ENCODE assay signal across 8 cellular contexts in the genomic region with DNA sequence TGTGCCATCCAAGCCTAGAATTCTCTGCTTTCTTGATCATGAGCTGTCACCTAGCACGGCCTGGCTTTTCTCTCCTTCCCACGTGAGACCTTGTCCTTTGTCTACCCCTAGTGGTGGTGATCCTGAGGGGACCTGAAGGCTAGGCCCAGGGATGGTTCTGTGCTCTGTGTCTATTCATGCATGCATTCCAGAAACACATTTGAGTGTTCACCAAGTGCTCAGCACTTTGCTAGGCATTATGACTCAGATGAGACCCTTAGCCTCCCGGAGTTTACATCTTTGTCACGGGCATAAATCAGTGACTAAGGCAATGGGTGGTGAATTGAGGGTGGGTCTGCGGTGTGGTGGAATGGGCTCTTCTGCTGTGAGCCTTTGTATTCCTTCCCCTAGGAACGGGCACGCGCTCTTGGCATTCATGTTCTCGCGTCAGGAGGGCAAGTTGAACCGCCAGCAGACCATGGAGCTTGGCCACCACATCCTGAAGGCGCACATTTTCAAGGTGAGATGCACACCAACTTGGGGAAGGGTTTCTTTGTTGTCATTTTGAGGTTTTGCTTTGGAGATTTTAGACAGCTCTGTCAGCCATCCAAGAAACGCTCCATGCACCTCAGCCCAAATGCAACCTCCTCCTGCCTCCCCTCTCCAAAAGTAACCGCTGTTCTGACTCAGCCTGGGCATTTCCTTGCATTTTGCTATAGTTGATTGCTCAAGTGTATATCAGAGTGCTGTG.
DNase-seq lines count a peak whose midpoint lies in the region; ATAC-seq and TF ChIP-seq lines count a peak whose summit lies in the region.

No MANE protein-coding gene starts in this region.

- H3K9me3 ChIP-seq in gastrocnemius medialis: no peaks in the 10 kb centered on the region

- peak; percentile 84 for ATAC-seq in GM18519 (IDR thresholded peaks at IDR 0.05; ENCODE audit: low FRiP score, unreplicated experiment)
- ATAC-seq in HG03039 (IDR thresholded peaks at IDR 0.05; ENCODE audit: unreplicated experiment): peak; percentile 63
- peak; percentile 66 for ATAC-seq in left ventricle myocardium superior
- no peak for ATAC-seq in gastrocnemius medialis

- intact Hi-C loops in left ventricle myocardium superior (cut with micrococcal nuclease): no loop called here
- intact Hi-C loops in gastrocnemius medialis (cut with DNase I; ENCODE audit: low total_unique reads): no loop called here

- no peak for TF ChIP-seq POLR2A in gastrocnemius medialis (IDR thresholded peaks at IDR 0.05)

- no peak for TF ChIP-seq CTCF in gastrocnemius medialis (IDR thresholded peaks at IDR 0.05 in 4 of 5, conservative IDR thresholded peaks at IDR 0.05 in 1 of 5)

- no peaks in the 10 kb centered on the region for H3K36me3 ChIP-seq in gastrocnemius medialis

- peaks cover 0 to 2% of the 10 kb centered on the region in 2 donors for H3K4me1 ChIP-seq in gastrocnemius medialis

- no peaks in the 10 kb centered on the region for H3K27me3 ChIP-seq in gastrocnemius medialis

- no peak overlapping the region for H3K27ac ChIP-seq in gastrocnemius medialis

- DNase-seq in AML-193 (lab: John Stamatoyannopoulos, UW) (peak; percentile 5 to 19), RKO (ENCODE audit: low spot score) (peak; percentile 10), left ventricle myocardium superior (no peak), DMS79 treated with DMSO at 0.1 percent for 48 hours (lab: John Stamatoyannopoulos, UW) (no peak), gastrocnemius medialis (no peak), ureter (ENCODE audit: low spot score) (no peak)

- in situ Hi-C loops in gastrocnemius medialis (cut with MboI; ENCODE audit: low sequenced_read_pairs in 4 of 4): no loop called here

- H3K4me3 ChIP-seq in gastrocnemius medialis: no peak overlapping the region

Comparison
In these comparisons a context has a peak if more than half of its experiments do, and no peak if none do; other contexts are left out.
1. DNase-seq: peak in AML-193 (2 of 2) and RKO (single experiment); none in left ventricle myocardium superior (single experiment), DMS79 treated with DMSO at 0.1 percent for 48 hours (single experiment), gastrocnemius medialis (0 of 2) and ureter (single experiment).
2. ATAC-seq: peak in GM18519 (single experiment), HG03039 (single experiment) and left ventricle myocardium superior (single experiment); none in gastrocnemius medialis (0 of 2).